Comparison of ENCODE assay signal across 8 cellular contexts in the genomic region with DNA sequence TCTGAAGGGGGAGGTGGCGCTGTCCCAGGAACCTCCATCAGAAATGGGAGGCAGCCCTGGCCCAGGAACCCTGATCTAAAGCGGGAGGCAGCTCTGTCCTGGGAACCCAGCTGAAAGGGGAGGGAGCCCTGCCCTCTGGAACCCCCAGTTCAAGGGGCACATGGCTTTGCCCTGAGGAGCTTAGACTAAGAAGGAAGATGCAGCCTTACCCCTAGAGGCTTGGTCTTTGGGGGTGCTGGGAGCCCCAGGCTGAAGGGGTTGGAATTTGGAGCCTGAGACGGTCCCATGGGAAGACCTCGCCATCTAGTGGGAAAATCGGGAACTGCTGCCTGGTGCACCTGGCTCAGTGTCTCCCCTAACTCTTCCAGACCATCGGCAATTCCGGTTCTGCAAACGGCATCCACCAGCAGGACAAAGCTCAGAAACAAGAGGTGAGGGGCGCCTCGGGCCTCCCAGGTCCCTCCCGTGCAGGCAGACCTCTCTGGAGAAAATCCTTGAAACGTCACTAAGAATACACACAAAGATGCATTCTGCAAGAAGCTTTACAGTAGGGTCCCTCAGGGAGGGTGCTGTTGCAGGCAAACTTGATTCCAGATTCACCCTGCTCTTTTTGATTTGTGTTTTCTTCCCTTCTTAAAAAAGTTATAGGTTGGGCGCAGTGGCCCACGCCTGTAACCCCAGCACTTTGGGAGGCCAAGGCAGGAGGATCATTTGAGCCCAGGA. TPM values are rescaled to one million over a fixed set of nuclear protein-coding genes. Genes with fewer than 3 reads are reported as not detected.
DNase-seq lines count a peak whose midpoint lies in the region; ATAC-seq and TF ChIP-seq lines count a peak whose summit lies in the region.

No MANE protein-coding gene starts in this region.

- no peak overlapping the region for H3K4me3 Mint-ChIP-seq in brain

- no peak overlapping the region for H3K4me3 ChIP-seq in NB4 (ENCODE audit: low read depth, low read length)

- TF ChIP-seq POLR2A in NB4 (IDR thresholded peaks at IDR 0.05; ENCODE audit: extremely low read depth, insufficient read length) = no peak

- H3K9me3 Mint-ChIP-seq in brain = no peaks in the 10 kb centered on the region

- peak overlapping the region in 3 of 5 experiments; percentile 52 to 75 (median 56) for H3K27ac Mint-ChIP-seq in brain

- TF ChIP-seq CTCF in NB4 (IDR thresholded peaks at IDR 0.05; ENCODE audit: low read depth, low read length) (peak; percentile 99), brain (conservative IDR thresholded peaks at IDR 0.05) (peak; percentile 95 to 98)

- H3K36me3 Mint-ChIP-seq in brain = peaks cover 48% of the 10 kb centered on the region

- DNase-seq in NCI-H1417 (lab: John Stamatoyannopoulos, UW) = peak; percentile 59 to 77 (median 61)
- DNase-seq in NCI-H1417 treated with DMSO at 0.1 percent for 48 hours (lab: John Stamatoyannopoulos, UW) = no peak
- DNase-seq in NB4 (ENCODE audit: low read depth) = peak; percentile 78
- peak; percentile 33 for DNase-seq in UCSD-AML1 (lab: John Stamatoyannopoulos, UW; ENCODE audit: unreplicated experiment)
- peak; percentile 75 for DNase-seq in islet precursor cell
- DNase-seq in stimulated activated CD4-positive, alpha-beta T cell treated with anti-CD3 and anti-CD28 coated beads, Interleukin-1b, Interleukin-23, amount 100 ng/mL, for 4 hours (ENCODE audit: low read depth in 2 of 2) = peak; percentile 64 to 65

- no peaks in the 10 kb centered on the region for H3K4me1 Mint-ChIP-seq in brain

- ATAC-seq in GM21825 (IDR thresholded peaks at IDR 0.05; ENCODE audit: unreplicated experiment) = no peak

- peaks cover 5% of the 10 kb centered on the region for H3K27me3 Mint-ChIP-seq in brain

RNA-seq across cellular contexts. Expression of a gene that starts 52.4 kb away (rescaled TPM):
- 33.6 TPM for polyA plus RNA-seq in brain (ENCODE audit: insufficient read depth, low read depth, low replicate concordance)
